ENCODE assay signal across 12 cellular contexts in genomic region chr17:74444406-74444805, GRCh38. TPM values are rescaled to one million over a fixed set of nuclear protein-coding genes. Genes with fewer than 3 reads are reported as not detected.
A peak's percentile ranks its signal among the peaks of the same experiment; 100 is the strongest.
DNase-seq lines count a peak whose midpoint lies in the region; ATAC-seq lines count a peak whose summit lies in the region.
"Had no signal": no experiment of that assay in that cellular context is flagged by ENCODE, and none has a peak within 500 bp of the region (broad histone marks: within the 10 kb centered on the region; RNA-seq: fewer than 3 reads in every experiment).

No MANE protein-coding gene starts in this region.

- no peaks in the 10 kb centered on the region for H3K36me3 Mint-ChIP-seq in stimulated activated effector memory CD8-positive, alpha-beta T cell treated with anti-CD3 and anti-CD28 coated beads, Interleukin-12 subunit alpha, Interleukin-12 subunit beta, amount 100 ng/mL, for 72 hours

- peak; percentile 55 for DNase-seq in ELF-1 (ENCODE audit: low read depth, low spot score)
- DNase-seq in cerebellar cortex (ENCODE audit: low spot score) = peak; percentile 34
- DNase-seq in islet precursor cell = peak; percentile 57
- peak; percentile 84 for DNase-seq in renal cortical epithelial cell (ENCODE audit: low read depth)
- DNase-seq in stimulated activated effector memory CD8-positive, alpha-beta T cell treated with anti-CD3 and anti-CD28 coated beads, Interleukin-12 subunit alpha, Interleukin-12 subunit beta, amount 100 ng/mL, for 72 hours (ENCODE audit: low spot score in 2 of 2) = no peak
- DNase-seq in occipital lobe (lab: John Stamatoyannopoulos, UW) = no peak
- DNase-seq: GF-D8; stimulated activated CD4-positive, alpha-beta T cell treated with anti-CD3 and anti-CD28 coated beads, Interleukin-12 subunit alpha, Interleukin-12 subunit beta, amount 100 ng/mL, for 4 hours had no signal

- no peak overlapping the region for H3K4me3 Mint-ChIP-seq in stimulated activated effector memory CD8-positive, alpha-beta T cell treated with anti-CD3 and anti-CD28 coated beads, Interleukin-12 subunit alpha, Interleukin-12 subunit beta, amount 100 ng/mL, for 72 hours

- peaks cover 12% of the 10 kb centered on the region for H3K4me1 Mint-ChIP-seq in stimulated activated effector memory CD8-positive, alpha-beta T cell treated with anti-CD3 and anti-CD28 coated beads, Interleukin-12 subunit alpha, Interleukin-12 subunit beta, amount 100 ng/mL, for 72 hours

- H3K27ac Mint-ChIP-seq in stimulated activated effector memory CD8-positive, alpha-beta T cell treated with anti-CD3 and anti-CD28 coated beads, Interleukin-12 subunit alpha, Interleukin-12 subunit beta, amount 100 ng/mL, for 72 hours = no peak overlapping the region
- H3K27ac Mint-ChIP-seq: activated T-helper 2 cell treated with anti-CD3 and anti-CD28 coated beads, Interferon-gamma antibody, Interleukin-2, Interleukin-4, amounts not matched to agents 10 μg/mL and 5 μg/mL and 100 μg/mL, durations not matched to agents 14 hours and 24 hours and 36 hours had no signal

- ATAC-seq in stimulated activated effector memory CD8-positive, alpha-beta T cell treated with anti-CD3 and anti-CD28 coated beads, Interleukin-12 subunit alpha, Interleukin-12 subunit beta, amount 100 ng/mL, for 72 hours = no peak
- ATAC-seq in HG03378 (IDR thresholded peaks at IDR 0.05; ENCODE audit: unreplicated experiment) (no peak), HG03342 (IDR thresholded peaks at IDR 0.05; ENCODE audit: unreplicated experiment) (no peak)
- ATAC-seq: K562 had no signal

- no peaks in the 10 kb centered on the region for H3K9me3 Mint-ChIP-seq in stimulated activated effector memory CD8-positive, alpha-beta T cell treated with anti-CD3 and anti-CD28 coated beads, Interleukin-12 subunit alpha, Interleukin-12 subunit beta, amount 100 ng/mL, for 72 hours
- H3K9me3 Mint-ChIP-seq: activated T-helper 2 cell treated with anti-CD3 and anti-CD28 coated beads, Interferon-gamma antibody, Interleukin-2, Interleukin-4, amounts not matched to agents 10 μg/mL and 5 μg/mL and 100 μg/mL, durations not matched to agents 14 hours and 24 hours and 36 hours had no signal

RNA-seq across cellular contexts. Expression of gene GPRC5C, which starts 12.5 kb away (rescaled TPM):
- 91.0 and 345 TPM in 2 replicates for total RNA-seq in renal cortical epithelial cell
- 10.0 TPM for total RNA-seq in occipital lobe

RNA-seq across cellular contexts. Expression of gene CD300A, which starts 22.0 kb away (rescaled TPM):
- total RNA-seq in renal cortical epithelial cell = 0.05 TPM in 1 of 2 replicates, not detected in the other
- 3.3 TPM for total RNA-seq in occipital lobe

Comparison
In these comparisons a context has a peak if more than half of its experiments do, and no peak if none do; other contexts are left out.
1. DNase-seq: peak in ELF-1 (single experiment), cerebellar cortex (single experiment), islet precursor cell (single experiment) and renal cortical epithelial cell (single experiment); none in stimulated activated effector memory CD8-positive, alpha-beta T cell treated with anti-CD3 and anti-CD28 coated beads, Interleukin-12 subunit alpha, Interleukin-12 subunit beta, amount 100 ng/mL, for 72 hours (0 of 2) and occipital lobe (single experiment).